Comparison of ENCODE assay signal across 8 cellular contexts in the genomic region with DNA sequence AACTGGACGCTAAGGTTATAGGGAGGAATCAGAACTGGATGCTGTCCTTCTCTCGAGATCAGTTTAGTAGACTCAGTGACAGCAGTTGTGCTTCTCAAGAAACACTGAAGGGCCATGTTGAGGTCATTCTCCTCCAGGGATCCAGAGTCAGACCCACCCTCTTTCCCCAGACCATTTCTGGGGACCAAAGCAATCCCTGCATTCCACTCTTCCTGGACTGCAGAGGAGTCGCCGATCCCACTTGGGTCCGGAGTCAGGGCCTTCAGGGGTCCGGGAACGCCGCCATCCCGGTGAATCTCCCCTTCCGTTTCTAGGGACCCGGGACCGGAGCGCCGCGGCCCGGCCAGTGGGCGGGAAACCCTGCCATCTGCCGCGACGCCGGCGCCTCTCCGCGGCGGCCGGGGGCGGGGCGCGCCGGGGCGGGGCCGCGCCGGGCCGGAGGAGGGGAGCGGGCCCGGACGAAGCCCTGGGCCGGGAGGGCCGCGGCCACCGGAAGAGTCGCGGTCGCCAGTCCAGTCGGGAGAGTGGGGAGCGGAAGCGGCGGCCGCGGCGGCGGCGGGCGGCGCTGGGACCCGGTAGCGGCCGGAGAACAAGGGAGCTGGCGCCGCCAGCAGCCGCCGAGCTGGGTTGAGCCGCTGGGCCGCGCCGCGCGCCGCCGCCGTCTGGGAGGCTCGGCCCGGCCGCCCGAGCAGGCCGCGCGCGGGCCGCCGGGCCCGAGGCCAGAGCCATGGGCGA. TPM values are rescaled to one million over a fixed set of nuclear protein-coding genes. Genes with fewer than 3 reads are reported as not detected.
A peak's percentile ranks its signal among the peaks of the same experiment; 100 is the strongest.
DNase-seq lines count a peak whose midpoint lies in the region; TF ChIP-seq lines count a peak whose summit lies in the region.

A gene (plus strand): TSS at position 469 of the 735 bp plus-strand sequence. CDS start 259 bp downstream, at position 728.

- no peak for TF ChIP-seq POLR2A in sigmoid colon (IDR thresholded peaks at IDR 0.05)

- peaks cover 44% of the 10 kb centered on the region for H3K79me2 ChIP-seq in mammary epithelial cell (ENCODE audit: insufficient read depth, low read length)

- intact Hi-C loops in mammary epithelial cell (cut with micrococcal nuclease): loop anchor here (1.0 to 2.0 kb wide), 3 partner anchors 19 to 94 kb away; a partner anchor contains a TSS
- intact Hi-C loops in sigmoid colon (cut with DNase I): loop anchor here (2.0 kb wide), 2 partner anchors 20 kb away; a partner anchor contains a TSS

- H3K36me3 ChIP-seq in HEK293 (ENCODE audit: control insufficient read depth in 2 of 2, insufficient read depth in 1 of 2, low read length in 2 of 2) (peaks cover 0 to 11% of the 10 kb centered on the region in 2 experiments; a peak in 2 of 3 replicates), mammary epithelial cell (ENCODE audit: insufficient read depth, low read length) (no peaks in the 10 kb centered on the region), iPS-20b (ENCODE audit: insufficient read depth, low read depth, low read length) (no peaks in the 10 kb centered on the region), sigmoid colon (no peaks in the 10 kb centered on the region)

- H3K27me3 ChIP-seq in mammary epithelial cell (ENCODE audit: insufficient read depth, low read length): no peaks in the 10 kb centered on the region
- no peaks in the 10 kb centered on the region for H3K27me3 ChIP-seq in iPS-20b (ENCODE audit: insufficient read depth, low read length)
- H3K27me3 ChIP-seq in sigmoid colon: no peaks in the 10 kb centered on the region

- H3K9me3 ChIP-seq in HEK293 (ENCODE audit: control insufficient read depth, insufficient read depth, low read depth, low read length) (no peaks in the 10 kb centered on the region), mammary epithelial cell (replicated peaks; ENCODE audit: insufficient read depth, low read length) (no peaks in the 10 kb centered on the region), iPS-20b (ENCODE audit: insufficient read depth, low read depth, low read length) (no peaks in the 10 kb centered on the region), sigmoid colon (no peaks in the 10 kb centered on the region)

- peak within 1 kb of the TSS; percentile 76 for H3K4me2 ChIP-seq in mammary epithelial cell (ENCODE audit: insufficient read depth, low read depth, low read length)

- H3K4me3 ChIP-seq in HEK293 (ENCODE audit: low read depth, low read length) (peak within 1 kb of the TSS; percentile 82), mammary epithelial cell (replicated peaks in 1 of 3; ENCODE audit: insufficient read depth in 1 of 3, low read depth in 2 of 3, low read length in 3 of 3) (peak within 1 kb of the TSS; percentile 66 to 88 (median 86)), iPS-20b (ENCODE audit: low read length) (peak within 1 kb of the TSS; percentile 98), sigmoid colon (peak within 1 kb of the TSS; percentile 67 to 94 (median 80))

- POLR2A ChIA-PET in HEK293 (lab: Yijun Ruan, JAX): interaction anchor here (0.6 to 2.0 kb wide), 8 partner anchors 14 to 140 kb away, joined by 3 to 11 read pairs (median 6); a partner anchor contains a TSS

- 0% methylated on average over 11 of the region's 84 CpGs for WGBS in mammary epithelial cell (ENCODE audit: low coverage, missing lambda C conversion rate)
- WGBS in sigmoid colon, 2 donors: 1% methylated on average over 84 of the region's 84 CpGs

- no peaks in the 10 kb centered on the region for H4K20me1 ChIP-seq in mammary epithelial cell (ENCODE audit: insufficient read depth, low read length)

- H3K4me1 ChIP-seq in HEK293 (ENCODE audit: control insufficient read depth, insufficient read depth, low read length): no peaks in the 10 kb centered on the region
- H3K4me1 ChIP-seq in mammary epithelial cell (ENCODE audit: insufficient read depth, low read length): peaks cover 12% of the 10 kb centered on the region
- 0 out of 2 replicates have a peak, but pooled peaks cover 2% of the 10 kb centered on the region for H3K4me1 ChIP-seq in iPS-20b (ENCODE audit: insufficient read depth, low read length)
- peaks cover 0 to 52% (median 47%) of the 10 kb centered on the region in 4 donors for H3K4me1 ChIP-seq in sigmoid colon

- no peak for TF ChIP-seq EP300 in sigmoid colon (IDR thresholded peaks at IDR 0.05)

- H3K27ac ChIP-seq in HEK293 (ENCODE audit: extremely low read depth, low read depth, low read length) (peak within 1 kb of the TSS; percentile 95), mammary epithelial cell (ENCODE audit: insufficient read depth, low read depth, low read length) (peak within 1 kb of the TSS; percentile 14), iPS-20b (ENCODE audit: low read length) (peak within 1 kb of the TSS; percentile 54), sigmoid colon (peak within 1 kb of the TSS; percentile 91 to 97 (median 94))

- peak within 1 kb of the TSS; percentile 77 for H3K9ac ChIP-seq in mammary epithelial cell (ENCODE audit: insufficient read depth, low read length)
- H3K9ac ChIP-seq in iPS-20b (ENCODE audit: low read depth, low read length): peak within 1 kb of the TSS; percentile 95

- H2AFZ ChIP-seq in mammary epithelial cell (ENCODE audit: low read depth, low read length): peak within 1 kb of the TSS; percentile 92

- no peak for TF ChIP-seq CTCF in HEK293 (tag by site-specific recombination; IDR thresholded peaks at IDR 0.05)
- TF ChIP-seq CTCF in mammary epithelial cell (conservative IDR thresholded peaks at IDR 0.05 in 1 of 2, IDR thresholded peaks at IDR 0.05 in 1 of 2; ENCODE audit: extremely low read depth in 1 of 2, insufficient read depth in 1 of 2, low read depth in 1 of 2, low read length in 2 of 2): no peak
- no peak for TF ChIP-seq CTCF in sigmoid colon (IDR thresholded peaks at IDR 0.05)

- CTCF ChIA-PET in HEK293 (lab: Yijun Ruan, JAX) (interaction anchor here (0.9 kb wide), 1 partner anchor 10 kb away, joined by 3 read pairs; no protein-coding TSS in a partner anchor), mammary epithelial cell (lab: Charles Lee; ENCODE audit: low non-redundant PET) (no interaction called here)

- DNase-seq in NCI-H2107 (lab: John Stamatoyannopoulos, UW) (peak; percentile 49), NCI-H2107 treated with DMSO at 0.1 percent for 48 hours (lab: John Stamatoyannopoulos, UW; ENCODE audit: unreplicated experiment) (no peak), MV-4-11 (lab: John Stamatoyannopoulos, UW) (peak; percentile 12), T-helper 22 cell (ENCODE audit: low read depth) (peak; percentile 17), mammary epithelial cell (peak; percentile 64), sigmoid colon (peak; percentile 81)

- in situ Hi-C loops in mammary epithelial cell (cut with MboI; ENCODE audit: low sequenced_read_pairs in 2 of 2): no loop called here

- BruUV-seq in mammary epithelial cell (replicated peaks; lab: Mats Ljungman, UMichigan): no TSS peak

- dilution Hi-C loops in mammary epithelial cell (cut with HindIII; ENCODE audit: low sequenced_read_pairs): no loop called here

TF ChIP-seq in HEK293, 187 proteins besides CTCF, POLR2A, EP300 and RAD21 (continues in another document):
- TF ChIP-seq GLIS2 (tag by site-specific recombination; IDR thresholded peaks at IDR 0.05) (no peak), ZNF114 (tag by site-specific recombination; IDR thresholded peaks at IDR 0.05) (no peak), ZNF626 (tag by site-specific recombination; IDR thresholded peaks at IDR 0.05) (no peak), ZNF404 (tag by site-specific recombination; IDR thresholded peaks at IDR 0.05) (no peak), ZNF174 (tag by site-specific recombination; IDR thresholded peaks at IDR 0.05) (no peak), ZNF146 (tag by site-specific recombination; IDR thresholded peaks at IDR 0.05) (no peak), ZNF24 (tag by site-specific recombination; IDR thresholded peaks at IDR 0.05) (no peak), ZSCAN30 (tag by site-specific recombination; IDR thresholded peaks at IDR 0.05) (no peak)
- TF ChIP-seq, protein P1, sequence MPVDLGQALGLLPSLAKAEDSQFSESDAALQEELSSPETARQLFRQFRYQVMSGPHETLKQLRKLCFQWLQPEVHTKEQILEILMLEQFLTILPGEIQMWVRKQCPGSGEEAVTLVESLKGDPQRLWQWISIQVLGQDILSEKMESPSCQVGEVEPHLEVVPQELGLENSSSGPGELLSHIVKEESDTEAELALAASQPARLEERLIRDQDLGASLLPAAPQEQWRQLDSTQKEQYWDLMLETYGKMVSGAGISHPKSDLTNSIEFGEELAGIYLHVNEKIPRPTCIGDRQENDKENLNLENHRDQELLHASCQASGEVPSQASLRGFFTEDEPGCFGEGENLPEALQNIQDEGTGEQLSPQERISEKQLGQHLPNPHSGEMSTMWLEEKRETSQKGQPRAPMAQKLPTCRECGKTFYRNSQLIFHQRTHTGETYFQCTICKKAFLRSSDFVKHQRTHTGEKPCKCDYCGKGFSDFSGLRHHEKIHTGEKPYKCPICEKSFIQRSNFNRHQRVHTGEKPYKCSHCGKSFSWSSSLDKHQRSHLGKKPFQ (tag by site-specific recombination; IDR thresholded peaks at IDR 0.05): no peak
- TF ChIP-seq, protein P2, sequence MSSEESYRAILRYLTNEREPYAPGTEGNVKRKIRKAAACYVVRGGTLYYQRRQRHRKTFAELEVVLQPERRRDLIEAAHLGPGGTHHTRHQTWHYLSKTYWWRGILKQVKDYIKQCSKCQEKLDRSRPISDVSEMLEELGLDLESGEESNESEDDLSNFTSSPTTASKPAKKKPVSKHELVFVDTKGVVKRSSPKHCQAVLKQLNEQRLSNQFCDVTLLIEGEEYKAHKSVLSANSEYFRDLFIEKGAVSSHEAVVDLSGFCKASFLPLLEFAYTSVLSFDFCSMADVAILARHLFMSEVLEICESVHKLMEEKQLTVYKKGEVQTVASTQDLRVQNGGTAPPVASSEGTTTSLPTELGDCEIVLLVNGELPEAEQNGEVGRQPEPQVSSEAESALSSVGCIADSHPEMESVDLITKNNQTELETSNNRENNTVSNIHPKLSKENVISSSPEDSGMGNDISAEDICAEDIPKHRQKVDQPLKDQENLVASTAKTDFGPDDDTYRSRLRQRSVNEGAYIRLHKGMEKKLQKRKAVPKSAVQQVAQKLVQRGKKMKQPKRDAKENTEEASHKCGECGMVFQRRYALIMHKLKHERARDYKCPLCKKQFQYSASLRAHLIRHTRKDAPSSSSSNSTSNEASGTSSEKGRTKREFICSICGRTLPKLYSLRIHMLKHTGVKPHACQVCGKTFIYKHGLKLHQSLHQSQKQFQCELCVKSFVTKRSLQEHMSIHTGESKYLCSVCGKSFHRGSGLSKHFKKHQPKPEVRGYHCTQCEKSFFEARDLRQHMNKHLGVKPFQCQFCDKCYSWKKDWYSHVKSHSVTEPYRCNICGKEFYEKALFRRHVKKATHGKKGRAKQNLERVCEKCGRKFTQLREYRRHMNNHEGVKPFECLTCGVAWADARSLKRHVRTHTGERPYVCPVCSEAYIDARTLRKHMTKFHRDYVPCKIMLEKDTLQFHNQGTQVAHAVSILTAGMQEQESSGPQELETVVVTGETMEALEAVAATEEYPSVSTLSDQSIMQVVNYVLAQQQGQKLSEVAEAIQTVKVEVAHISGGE (tag by site-specific recombination; conservative IDR thresholded peaks at IDR 0.05; ENCODE audit: low read depth): 0 out of 2 replicates have a peak, but pooled peaks have one; percentile 33

RNA-seq across cellular contexts. Expression of the gene that starts here (rescaled TPM):
- total RNA-seq in mammary epithelial cell: 10 to 100 TPM; 35.2 to 58.7 TPM
- 20.4 TPM for polyA plus RNA-seq in mammary epithelial cell
- polyA minus RNA-seq in mammary epithelial cell: 18.0 TPM
- total RNA-seq in sigmoid colon: 10 to 100 TPM; 38.5 to 71.2 (median 53.9) TPM
- 10 to 100 TPM; 15.0 to 40.8 (median 26.4) TPM for polyA plus RNA-seq in sigmoid colon

Comparison
In these comparisons a context has a peak if more than half of its experiments do, and no peak if none do; other contexts are left out.
1. H3K27ac ChIP-seq: peak in every context shown above with its lines; median percentile 95 in HEK293; 94 in sigmoid colon; 54 in iPS-20b; 14 in mammary epithelial cell.